In the genomic region with DNA sequence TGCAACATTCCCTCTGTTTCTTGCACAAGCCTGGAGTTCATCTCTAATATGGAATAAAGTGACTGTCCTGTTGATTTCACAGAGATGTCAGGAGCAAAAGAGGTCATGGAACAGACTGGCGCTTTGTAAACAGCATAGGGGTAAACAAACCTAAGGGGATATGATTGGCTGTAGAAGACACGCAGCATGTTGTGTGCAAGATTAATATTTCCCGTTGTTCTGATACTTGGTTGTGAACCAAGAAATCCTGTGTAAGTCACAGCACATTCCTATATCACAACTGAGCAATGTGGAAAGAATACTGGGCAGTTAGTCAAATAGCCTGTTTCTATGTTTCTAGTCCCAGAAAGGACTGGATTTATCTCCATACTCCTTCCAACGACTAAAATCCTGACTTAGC, we compare ENCODE assay signal across 27 cellular contexts. TPM values are rescaled to one million over a fixed set of nuclear protein-coding genes. Genes with fewer than 3 reads are reported as not detected.
A peak's percentile ranks its signal among the peaks of the same experiment; 100 is the strongest.
DNase-seq lines count a peak whose midpoint lies in the region; ATAC-seq and TF ChIP-seq lines count a peak whose summit lies in the region.
"Had no signal": no experiment of that assay in that cellular context is flagged by ENCODE, and none has a peak within 500 bp of the region (broad histone marks: within the 10 kb centered on the region; RNA-seq: fewer than 3 reads in every experiment).

No MANE protein-coding gene starts in this region.

- peak overlapping the region; percentile 77 for H3K27ac ChIP-seq in VCaP
- H3K27ac ChIP-seq: body of pancreas had no signal

- H3K4me3 ChIP-seq in fibroblast of mammary gland (ENCODE audit: control insufficient read depth, low read depth, low read length) (no peak overlapping the region), skeletal muscle cell (ENCODE audit: low read depth, low read length) (no peak overlapping the region)
- H3K4me3 ChIP-seq: body of pancreas, HAP-1, MG63, tibial artery had no signal

- peaks cover 46% of the 10 kb centered on the region for H3K4me1 Mint-ChIP-seq in chondrocyte (ENCODE audit: low read depth)

- H3K36me3 Mint-ChIP-seq in chondrocyte (ENCODE audit: low read depth), result peaks cover 3% of the 10 kb centered on the region
- H3K36me3 Mint-ChIP-seq: activated naive CD4-positive, alpha-beta T cell treated with anti-CD3 and anti-CD28 coated beads, Interleukin-2, amount 50 U/mL, for 24 hours had no signal

- no peak overlapping the region for H3K4me3 Mint-ChIP-seq in chondrocyte (ENCODE audit: unreplicated experiment)
- H3K4me3 Mint-ChIP-seq: activated naive CD4-positive, alpha-beta T cell treated with anti-CD3 and anti-CD28 coated beads, Interleukin-2, amount 50 U/mL, for 24 hours; dendritic cell treated with granulocyte-macrophage colony-stimulating factor and Interleukin-4, amounts not matched to agents 40 ng/mL and 50 ng/mL, for 4 days; nephron progenitor cell had no signal

- no peaks in the 10 kb centered on the region for H3K27me3 Mint-ChIP-seq in chondrocyte (ENCODE audit: low read depth)

- no peak overlapping the region for H3K27ac Mint-ChIP-seq in chondrocyte (ENCODE audit: unreplicated experiment)
- H3K27ac Mint-ChIP-seq: activated naive CD4-positive, alpha-beta T cell treated with anti-CD3 and anti-CD28 coated beads, Interleukin-2, amount 50 U/mL, for 24 hours; dendritic cell treated with granulocyte-macrophage colony-stimulating factor and Interleukin-4, amounts not matched to agents 40 ng/mL and 50 ng/mL, for 4 days; nephron progenitor cell had no signal

- TF ChIP-seq CTCF in VCaP (conservative IDR thresholded peaks at IDR 0.05) (no peak), fibroblast of mammary gland (conservative IDR thresholded peaks at IDR 0.05; ENCODE audit: control insufficient read depth, insufficient read depth, low read depth, low read length) (no peak), chondrocyte (IDR thresholded peaks at IDR 0.05) (no peak)

- no peaks in the 10 kb centered on the region for H3K9me3 Mint-ChIP-seq in chondrocyte (ENCODE audit: low read depth)
- H3K9me3 Mint-ChIP-seq: activated naive CD4-positive, alpha-beta T cell treated with anti-CD3 and anti-CD28 coated beads, Interleukin-2, amount 50 U/mL, for 24 hours; dendritic cell treated with granulocyte-macrophage colony-stimulating factor and Interleukin-4, amounts not matched to agents 40 ng/mL and 50 ng/mL, for 4 days; nephron progenitor cell had no signal

- DNase-seq in ELR (ENCODE audit: low read depth), result peak; percentile 14
- peak; percentile 74 for DNase-seq in fibroblast of mammary gland (ENCODE audit: low read depth)
- DNase-seq in skeletal muscle cell (ENCODE audit: low read depth), result peak; percentile 22
- DNase-seq in OCI-M1 (lab: John Stamatoyannopoulos, UW), result no peak
- DNase-seq in chondrocyte (ENCODE audit: low spot score), result no peak
- DNase-seq: activated CD8-positive, alpha-beta memory T cell treated with anti-CD3 and anti-CD28 coated beads for 24 hours; AML-193; body of pancreas; DMS79 treated with DMSO at 0.1 percent for 48 hours; MG63; midbrain; NCI-H146; NCI-H2171; NCI-H526; nephron progenitor cell; posterior cingulate gyrus; stimulated activated naive CD4-positive, alpha-beta T cell; T1000; tibial artery had no signal

- ATAC-seq in HG02678 (IDR thresholded peaks at IDR 0.05; ENCODE audit: unreplicated experiment), result no peak
- ATAC-seq in GM18868 (IDR thresholded peaks at IDR 0.05; ENCODE audit: unreplicated experiment), result no peak
- ATAC-seq: activated CD4-positive, CD25-positive, alpha-beta regulatory T cell treated with anti-CD3 and anti-CD28 coated beads, Interleukin-2, amount 50 U/mL, for 24 hours; body of pancreas had no signal

RNA-seq across cellular contexts. Expression of a gene that starts 3.2 kb away (rescaled TPM):
- total RNA-seq in chondrocyte, result 13.1 to 32.9 TPM (median 32.9 TPM) in 3 replicates

RNA-seq across cellular contexts. Expression of a gene that starts 47.6 kb away (rescaled TPM):
- not detected in 3 replicates for total RNA-seq in chondrocyte
- total RNA-seq: body of pancreas, skeletal muscle tissue had no signal

Comparison
In these comparisons a context has a peak if more than half of its experiments do, and no peak if none do; other contexts are left out.
1. DNase-seq: peak in ELR (single experiment), fibroblast of mammary gland (single experiment) and skeletal muscle cell (single experiment); none in OCI-M1 (single experiment) and chondrocyte (single experiment).